In the genomic region with DNA sequence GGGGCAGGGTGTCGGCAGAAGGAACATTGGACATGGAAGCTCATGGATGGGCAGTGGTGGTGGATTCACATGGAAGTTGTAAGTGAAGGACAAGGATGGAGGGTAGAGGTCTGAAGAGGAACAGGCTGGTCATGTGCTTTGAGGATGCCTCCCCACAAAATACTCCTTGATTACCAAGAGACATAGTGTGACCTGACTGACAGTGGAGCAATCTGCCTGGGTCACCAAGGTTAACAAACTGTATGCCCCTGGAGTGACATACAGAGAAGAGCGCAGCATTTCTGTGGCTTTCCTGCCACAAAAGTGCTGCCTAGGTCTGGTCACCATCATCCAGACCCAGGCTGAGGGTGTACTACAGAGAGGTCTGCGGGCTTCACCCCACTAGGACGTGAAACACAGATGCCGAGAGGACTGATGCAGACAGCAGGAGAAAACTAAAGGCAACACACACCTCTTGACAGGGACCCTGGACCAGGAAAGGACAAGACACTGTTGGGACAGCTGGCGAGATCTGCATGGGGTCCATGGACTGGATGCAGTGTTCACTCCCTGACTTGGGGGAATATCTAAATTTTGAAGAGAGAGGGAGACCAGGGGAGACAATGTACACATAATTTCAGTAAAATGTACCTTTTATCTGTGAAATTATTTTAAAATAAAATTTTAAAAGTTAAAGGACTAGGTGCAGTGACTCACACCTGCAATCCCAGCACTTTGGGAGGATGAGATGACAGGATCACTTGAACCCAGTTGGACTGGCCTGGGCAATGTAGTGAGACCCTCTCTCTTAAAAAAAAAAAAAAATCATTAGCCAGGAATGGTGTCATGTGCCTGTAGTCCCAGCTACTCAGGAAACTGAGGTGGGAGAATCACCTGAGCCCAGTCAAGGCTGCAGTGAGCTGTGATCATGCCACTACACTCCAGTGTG, we compare ENCODE assay signal across 21 cellular contexts.
DNase-seq lines count a peak whose midpoint lies in the region; ATAC-seq and TF ChIP-seq lines count a peak whose summit lies in the region.
"Had no signal": no experiment of that assay in that cellular context is flagged by ENCODE, and none has a peak within 500 bp of the region (broad histone marks: within the 10 kb centered on the region; RNA-seq: fewer than 3 reads in every experiment).

No MANE protein-coding gene starts in this region.

- no peak overlapping the region for H3K4me3 Mint-ChIP-seq in activated naive CD4-positive, alpha-beta T cell treated with anti-CD3 and anti-CD28 coated beads, Interleukin-2, amount 10 ng/mL, durations not matched to agents 7 days and 5 days
- no peak overlapping the region for H3K4me3 Mint-ChIP-seq in endodermal cell
- no peak overlapping the region for H3K4me3 Mint-ChIP-seq in stimulated activated naive B cell treated with anti-CD40 and anti-IgM and Interleukin-4, amounts not matched to agents 10 μg/mL and 1 μg/mL and 100 μg/mL, for 72 hours
- H3K4me3 Mint-ChIP-seq: activated CD4-positive, alpha-beta memory T cell treated with anti-CD3 and anti-CD28 coated beads, Interleukin-2, amount 10 ng/mL, durations not matched to agents 7 days and 5 days; T-cell had no signal

- peak; percentile 13 to 18 for ATAC-seq in activated naive CD4-positive, alpha-beta T cell treated with anti-CD3 and anti-CD28 coated beads, Interleukin-2, amount 50 U/mL, for 72 hours
- peak; percentile 23 to 33 for ATAC-seq in stimulated activated naive B cell treated with anti-CD40 and anti-IgM and Interleukin-4, amounts not matched to agents 10 μg/mL and 1 μg/mL and 100 μg/mL, for 72 hours (replicated peaks)
- no peak; the same call in 2 of the 3 replicates for ATAC-seq in SK-N-SH treated with all-trans-retinoic acid at 6 μM for 48 hours

- DNase-seq in activated naive CD4-positive, alpha-beta T cell treated with anti-CD3 and anti-CD28 coated beads, Interleukin-2, amount 50 U/mL, for 72 hours (ENCODE audit: low spot score in 2 of 2): no peak
- no peak for DNase-seq in activated naive CD4-positive, alpha-beta T cell treated with anti-CD3 and anti-CD28 coated beads, Interleukin-2, amount 10 ng/mL, durations not matched to agents 7 days and 5 days
- DNase-seq in RWPE1 (ENCODE audit: low spot score) (no peak), endodermal cell (no peak), GM19238 (ENCODE audit: insufficient read length, low spot score) (no peak), NCI-H748 (lab: John Stamatoyannopoulos, UW; ENCODE audit: unreplicated experiment) (no peak)
- DNase-seq in stimulated activated naive B cell treated with anti-CD40 and anti-IgM and Interleukin-4, amounts not matched to agents 10 μg/mL and 1 μg/mL and 100 μg/mL, for 72 hours: no peak
- DNase-seq: ACHN; activated CD4-positive, alpha-beta memory T cell treated with anti-CD3 and anti-CD28 coated beads, Interleukin-2, amount 10 ng/mL, durations not matched to agents 7 days and 5 days; C1 segment of cervical spinal cord; caudate nucleus; DMS79; NCI-H2107; NCI-H510A treated with DMSO at 0.1 percent for 48 hours; SHP77 treated with DMSO at 0.1 percent for 48 hours; stimulated activated CD4-positive, alpha-beta T cell treated with anti-CD3 and anti-CD28 coated beads, Interleukin-4, amount 100 ng/mL, for 24 hours; T-cell had no signal

- peak overlapping the region; percentile 8 to 45 for H3K27ac Mint-ChIP-seq in activated naive CD4-positive, alpha-beta T cell treated with anti-CD3 and anti-CD28 coated beads, Interleukin-2, amount 50 U/mL, for 72 hours
- no peak overlapping the region for H3K27ac Mint-ChIP-seq in activated naive CD4-positive, alpha-beta T cell treated with anti-CD3 and anti-CD28 coated beads, Interleukin-2, amount 10 ng/mL, durations not matched to agents 7 days and 5 days
- H3K27ac Mint-ChIP-seq in endodermal cell: peak overlapping the region; percentile 65
- H3K27ac Mint-ChIP-seq in stimulated activated naive B cell treated with anti-CD40 and anti-IgM and Interleukin-4, amounts not matched to agents 10 μg/mL and 1 μg/mL and 100 μg/mL, for 72 hours: peak overlapping the region; percentile 56
- H3K27ac Mint-ChIP-seq: activated CD4-positive, alpha-beta memory T cell treated with anti-CD3 and anti-CD28 coated beads, Interleukin-2, amount 10 ng/mL, durations not matched to agents 7 days and 5 days; T-cell had no signal

- H3K27ac ChIP-seq in RWPE1: 0 out of 2 replicates have a peak overlapping the region, but pooled peaks have one; percentile 5
- no peak overlapping the region for H3K27ac ChIP-seq in endodermal cell (ENCODE audit: low read depth, low read length)
- H3K27ac ChIP-seq: esophagus muscularis mucosa, vagina had no signal

- H3K36me3 Mint-ChIP-seq in activated naive CD4-positive, alpha-beta T cell treated with anti-CD3 and anti-CD28 coated beads, Interleukin-2, amount 50 U/mL, for 72 hours: peaks cover 6 to 17% of the 10 kb centered on the region in 2 donors
- peaks cover 41% of the 10 kb centered on the region for H3K36me3 Mint-ChIP-seq in activated naive CD4-positive, alpha-beta T cell treated with anti-CD3 and anti-CD28 coated beads, Interleukin-2, amount 10 ng/mL, durations not matched to agents 7 days and 5 days
- H3K36me3 Mint-ChIP-seq in endodermal cell (ENCODE audit: low read depth): peaks cover 52% of the 10 kb centered on the region
- H3K36me3 Mint-ChIP-seq in stimulated activated naive B cell treated with anti-CD40 and anti-IgM and Interleukin-4, amounts not matched to agents 10 μg/mL and 1 μg/mL and 100 μg/mL, for 72 hours: peaks cover 44 to 56% of the 10 kb centered on the region in 2 donors

- H3K27me3 ChIP-seq in endodermal cell (ENCODE audit: control insufficient read depth, insufficient read depth, low read length, poor library complexity, severe bottlenecking): no peaks in the 10 kb centered on the region
- H3K27me3 ChIP-seq: esophagus muscularis mucosa, vagina had no signal

- H3K9me3 ChIP-seq in endodermal cell (ENCODE audit: control insufficient read depth, low read length): no peaks in the 10 kb centered on the region
- H3K9me3 ChIP-seq: esophagus muscularis mucosa, vagina had no signal

- POLR2A ChIA-PET in RWPE1 (lab: Yijun Ruan, JAX; ENCODE audit: low non-redundant PET): no interaction called here

- no peaks in the 10 kb centered on the region for H3K9me3 Mint-ChIP-seq in activated naive CD4-positive, alpha-beta T cell treated with anti-CD3 and anti-CD28 coated beads, Interleukin-2, amount 50 U/mL, for 72 hours
- no peaks in the 10 kb centered on the region for H3K9me3 Mint-ChIP-seq in activated naive CD4-positive, alpha-beta T cell treated with anti-CD3 and anti-CD28 coated beads, Interleukin-2, amount 10 ng/mL, durations not matched to agents 7 days and 5 days
- no peaks in the 10 kb centered on the region for H3K9me3 Mint-ChIP-seq in endodermal cell
- H3K9me3 Mint-ChIP-seq in stimulated activated naive B cell treated with anti-CD40 and anti-IgM and Interleukin-4, amounts not matched to agents 10 μg/mL and 1 μg/mL and 100 μg/mL, for 72 hours: no peaks in the 10 kb centered on the region
- H3K9me3 Mint-ChIP-seq: activated CD4-positive, alpha-beta memory T cell treated with anti-CD3 and anti-CD28 coated beads, Interleukin-2, amount 10 ng/mL, durations not matched to agents 7 days and 5 days; T-cell had no signal

- peaks cover 52% of the 10 kb centered on the region for H3K36me3 ChIP-seq in endodermal cell (ENCODE audit: control insufficient read depth, insufficient read depth, low read length)

- 93 to 98% methylated on average over 6 of the region's 6 CpGs for WGBS in endodermal cell (ENCODE audit: insufficient coverage in 1 of 2, insufficient read length in 1 of 2), 2 experiments

- CTCF ChIA-PET in activated naive CD4-positive, alpha-beta T cell treated with anti-CD3 and anti-CD28 coated beads, Interleukin-2, amount 10 ng/mL, durations not matched to agents 7 days and 5 days (lab: Charles Lee): interaction anchor here (0.6 kb wide), 1 partner anchor 27 kb away, joined by 3 read pairs; no protein-coding TSS in a partner anchor
- CTCF ChIA-PET in RWPE1 (lab: Yijun Ruan, JAX): interaction anchor here (0.5 to 0.7 kb wide), 4 partner anchors 14 to 214 kb away, joined by 3 to 6 read pairs (median 4); no protein-coding TSS in a partner anchor

- TF ChIP-seq CTCF in RWPE1 (conservative IDR thresholded peaks at IDR 0.05; ENCODE audit: low read depth): no peak
- no peak for TF ChIP-seq CTCF in endodermal cell (conservative IDR thresholded peaks at IDR 0.05)

- no peak overlapping the region for H3K9ac ChIP-seq in endodermal cell (ENCODE audit: extremely low read depth, low read length, poor library complexity, severe bottlenecking)

- peaks cover 3% of the 10 kb centered on the region for H3K4me1 ChIP-seq in endodermal cell (ENCODE audit: control insufficient read depth, insufficient read depth, low read length)
- H3K4me1 ChIP-seq: esophagus muscularis mucosa, vagina had no signal

- no peak overlapping the region for H3K4me3 ChIP-seq in endodermal cell (ENCODE audit: low read length)
- H3K4me3 ChIP-seq: esophagus muscularis mucosa, smooth muscle cell, vagina had no signal

- no peaks in the 10 kb centered on the region for H3K4me1 Mint-ChIP-seq in activated naive CD4-positive, alpha-beta T cell treated with anti-CD3 and anti-CD28 coated beads, Interleukin-2, amount 10 ng/mL, durations not matched to agents 7 days and 5 days
- no peaks in the 10 kb centered on the region for H3K4me1 Mint-ChIP-seq in endodermal cell
- peaks cover 0 to 6% of the 10 kb centered on the region in 2 donors for H3K4me1 Mint-ChIP-seq in stimulated activated naive B cell treated with anti-CD40 and anti-IgM and Interleukin-4, amounts not matched to agents 10 μg/mL and 1 μg/mL and 100 μg/mL, for 72 hours
- H3K4me1 Mint-ChIP-seq: T-cell had no signal

- H3K27me3 Mint-ChIP-seq in activated naive CD4-positive, alpha-beta T cell treated with anti-CD3 and anti-CD28 coated beads, Interleukin-2, amount 10 ng/mL, durations not matched to agents 7 days and 5 days: no peaks in the 10 kb centered on the region
- no peaks in the 10 kb centered on the region for H3K27me3 Mint-ChIP-seq in endodermal cell (ENCODE audit: insufficient read depth)
- H3K27me3 Mint-ChIP-seq in stimulated activated naive B cell treated with anti-CD40 and anti-IgM and Interleukin-4, amounts not matched to agents 10 μg/mL and 1 μg/mL and 100 μg/mL, for 72 hours: no peaks in the 10 kb centered on the region
- H3K27me3 Mint-ChIP-seq: activated CD4-positive, alpha-beta memory T cell treated with anti-CD3 and anti-CD28 coated beads, Interleukin-2, amount 10 ng/mL, durations not matched to agents 7 days and 5 days; T-cell had no signal

TF ChIP-seq in SK-N-SH treated with all-trans-retinoic acid at 6 μM for 48 hours, 23 proteins besides CTCF, POLR2A, EP300 and RAD21 (continues in another document):
- no peak for TF ChIP-seq GLIS3 (CRISPR knock-in tag; IDR thresholded peaks at IDR 0.05)
